ENCODE assay signal across 29 cellular contexts in the genomic region with DNA sequence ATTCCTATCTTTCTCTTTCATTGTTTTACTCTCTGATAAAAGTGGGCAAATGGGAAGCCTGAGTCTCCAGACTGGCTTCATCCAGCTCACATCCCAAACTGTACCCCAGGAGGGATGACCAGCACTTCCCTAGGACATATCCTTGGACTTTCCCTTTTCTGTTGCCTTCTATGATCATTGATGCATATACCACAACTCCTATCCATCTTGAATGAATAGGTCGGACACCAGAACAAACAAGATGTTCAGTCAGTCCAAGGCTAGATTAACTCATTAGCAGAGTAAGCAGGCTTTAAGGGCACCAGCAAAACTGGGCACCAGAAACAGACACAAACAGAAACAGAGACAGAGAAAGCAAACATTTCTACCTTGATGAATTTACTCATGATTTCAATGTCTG.
"Had no signal": no experiment of that assay in that cellular context is flagged by ENCODE, and none has a peak within 500 bp of the region (broad histone marks: within the 10 kb centered on the region; RNA-seq: fewer than 3 reads in every experiment).

No MANE protein-coding gene starts in this region.

- H3K79me2 ChIP-seq: hepatocyte had no signal

- H3K4me1 ChIP-seq: prostate gland, sigmoid colon, thyroid gland, upper lobe of left lung, vagina had no signal

- H3K4me3 ChIP-seq: hepatocyte, ovary, prostate gland, sigmoid colon, thyroid gland, upper lobe of left lung, vagina had no signal

- H3K27ac ChIP-seq: brain microvascular endothelial cell, hepatocyte, neutrophil, ovary, prostate gland, sigmoid colon, thyroid gland, upper lobe of left lung, vagina, WERI-Rb-1 had no signal

- H3K36me3 ChIP-seq: brain microvascular endothelial cell, neutrophil, ovary, prostate gland, sigmoid colon, thyroid gland, upper lobe of left lung, vagina, WERI-Rb-1 had no signal

- H3K4me2 ChIP-seq: hepatocyte had no signal

- H3K27me3 ChIP-seq: brain microvascular endothelial cell, hepatocyte, neutrophil, ovary, sigmoid colon, thyroid gland, upper lobe of left lung, vagina had no signal

- H3K9me3 ChIP-seq: neutrophil, ovary, prostate gland, sigmoid colon, thyroid gland, upper lobe of left lung, vagina had no signal

- ATAC-seq: activated CD4-positive, CD25-positive, alpha-beta regulatory T cell treated with anti-CD3 and anti-CD28 coated beads, Interleukin-2, amount 50 U/mL, for 24 hours; effector memory CD8-positive, alpha-beta T cell; natural killer cell; stimulated activated memory B cell treated with anti-CD40 and anti-IgM and Interleukin-4, amounts not matched to agents 10 μg/mL and 1 μg/mL and 100 μg/mL, for 72 hours; stimulated activated naive CD8-positive, alpha-beta T cell treated with anti-CD3 and anti-CD28 coated beads, Interleukin-15, amount 100 ng/mL, for 72 hours had no signal

- H2AFZ ChIP-seq: hepatocyte had no signal

- DNase-seq: activated CD4-positive, alpha-beta T cell treated with anti-CD3 and anti-CD28 coated beads for 48 hours; activated CD4-positive, alpha-beta T cell treated with anti-CD3 and anti-CD28 coated beads, Interleukin-2, amount 50 U/mL, for 48 hours; activated CD8-positive, alpha-beta memory T cell treated with anti-CD3 and anti-CD28 coated beads for 24 hours; activated effector memory CD4-positive, alpha-beta T cell treated with anti-CD3 and anti-CD28 coated beads, Interleukin-2, amount 50 U/mL, for 16 hours; activated naive CD4-positive, alpha-beta T cell treated with anti-CD3 and anti-CD28 coated beads, Interleukin-2, amount 10 ng/mL, durations not matched to agents 7 days and 5 days; activated naive CD8-positive, alpha-beta T cell treated with anti-CD3 and anti-CD28 coated beads, Interleukin-2, amount 10 ng/mL, durations not matched to agents 7 days and 5 days; activated T-cell treated with anti-CD3 and anti-CD28 coated beads, Interleukin-2, amount 50 U/mL, for 1 hour; amniotic stem cell; brain microvascular endothelial cell; caudate nucleus; cortex of kidney; effector memory CD8-positive, alpha-beta T cell; islet precursor cell; natural killer cell; ovary; sigmoid colon; small intestine; stimulated activated CD4-positive, alpha-beta T cell treated with anti-CD3 and anti-CD28 coated beads, Interleukin-4, amount 100 ng/mL, for 4 hours; stimulated activated CD8-positive, alpha-beta memory T cell treated with anti-CD3 and anti-CD28 coated beads, Interleukin-4, amount 100 ng/mL, for 48 hours; stimulated activated naive CD8-positive, alpha-beta T cell treated with anti-CD3 and anti-CD28 coated beads, Interleukin-15, amount 100 ng/mL, for 72 hours; thyroid gland; upper lobe of left lung; WERI-Rb-1 had no signal
